In genomic region chr1:188129856-188130838, GRCh38 we compare ENCODE assay signal across 18 cellular contexts.
DNase-seq lines count a peak whose midpoint lies in the region; ATAC-seq, FAIRE-seq and TF ChIP-seq lines count a peak whose summit lies in the region.
"Had no signal": no experiment of that assay in that cellular context is flagged by ENCODE, and none has a peak within 500 bp of the region (broad histone marks: within the 10 kb centered on the region; RNA-seq: fewer than 3 reads in every experiment).

No MANE protein-coding gene starts in this region.

- H3K36me3 ChIP-seq in BLaER1, result no peaks in the 10 kb centered on the region
- H3K36me3 ChIP-seq in GM12878 (ENCODE audit: control insufficient read depth in 2 of 2, insufficient read depth in 2 of 2, low read length in 1 of 2), result no peaks in the 10 kb centered on the region
- no peaks in the 10 kb centered on the region for H3K36me3 ChIP-seq in CD4-positive, alpha-beta memory T cell (ENCODE audit: insufficient read depth, low read length)

- no peaks in the 10 kb centered on the region for H3K27me3 ChIP-seq in BLaER1
- no peaks in the 10 kb centered on the region for H3K27me3 ChIP-seq in GM12878 (replicated peaks in 1 of 2; ENCODE audit: control insufficient read depth in 2 of 2, insufficient read depth in 2 of 2, low read length in 1 of 2)
- no peaks in the 10 kb centered on the region for H3K27me3 ChIP-seq in CD4-positive, alpha-beta memory T cell (ENCODE audit: insufficient read depth, low read length)

- BruUV-seq in GM12878 (replicated peaks; lab: Mats Ljungman, UMichigan), result no TSS peak

- RAD21 ChIA-PET in GM12878 (lab: Charles Lee; ENCODE audit: unreplicated experiment), result no interaction called here

- POLR2A ChIA-PET in GM12878 (lab: Charles Lee), result no interaction called here
- POLR2A ChIA-PET in CD4-positive, alpha-beta memory T cell (lab: Charles Lee; ENCODE audit: partially characterized antibody), result no interaction called here

- no peaks in the 10 kb centered on the region for H3K27me3 Mint-ChIP-seq in CD4-positive, alpha-beta memory T cell
- H3K27me3 Mint-ChIP-seq: CD4-positive, CD25-positive, alpha-beta regulatory T cell had no signal

- H3K9ac ChIP-seq in BLaER1, result no peak overlapping the region
- no peak overlapping the region for H3K9ac ChIP-seq in GM12878 (ENCODE audit: control insufficient read depth, insufficient read depth, low read length)

- H3K9me3 ChIP-seq in BLaER1, result peaks cover 10% of the 10 kb centered on the region; the same call in 1 of the 2 replicates
- H3K9me3 ChIP-seq in GM12878 (replicated peaks; ENCODE audit: control insufficient read depth, insufficient read depth, low read length), result no peaks in the 10 kb centered on the region
- no peaks in the 10 kb centered on the region for H3K9me3 ChIP-seq in CD4-positive, alpha-beta memory T cell (ENCODE audit: control insufficient read depth in 1 of 2, low read length in 2 of 2)

- no peak overlapping the region for H3K4me3 ChIP-seq in BLaER1
- H3K4me3 ChIP-seq in Jurkat, Clone E6-1 (ENCODE audit: low read length), result no peak overlapping the region
- no peak overlapping the region for H3K4me3 ChIP-seq in GM12878
- H3K4me3 ChIP-seq in retinal pigment epithelial cell (ENCODE audit: low read length), result no peak overlapping the region
- H3K4me3 ChIP-seq in CD4-positive, alpha-beta memory T cell (ENCODE audit: low read length in 2 of 2), result no peak overlapping the region
- H3K4me3 ChIP-seq: K562 had no signal

- 26% methylated on average over 8 of the region's 8 CpGs for WGBS in GM12878 (ENCODE audit: insufficient coverage, insufficient replicate concordance, low lambda C conversion rate, missing lambda C conversion rate)

- no peak overlapping the region for H2AFZ ChIP-seq in GM12878 (ENCODE audit: control insufficient read depth, low read depth, low read length)

- CTCF ChIA-PET in GM12878 (lab: Yijun Ruan, JAX), result no interaction called here
- CTCF ChIA-PET in CD4-positive, alpha-beta memory T cell (lab: Charles Lee; ENCODE audit: partially characterized antibody), result no interaction called here

- H3K27ac Mint-ChIP-seq in CD4-positive, alpha-beta memory T cell, result no peak overlapping the region
- H3K27ac Mint-ChIP-seq: CD4-positive, CD25-positive, alpha-beta regulatory T cell; H9 had no signal

- TF ChIP-seq CTCF in GM12878 (IDR thresholded peaks at IDR 0.05 in 2 of 3, conservative IDR thresholded peaks at IDR 0.05 in 1 of 3; ENCODE audit: control insufficient read depth in 2 of 3, extremely low read depth in 1 of 3, insufficient read depth in 1 of 3, low read depth in 3 of 3, low read length in 3 of 3) (no peak), retinal pigment epithelial cell (conservative IDR thresholded peaks at IDR 0.05; ENCODE audit: low read depth, low read length) (no peak)

- FAIRE-seq in GM12878 (lab: Jason Lieb, UNC), result peak; percentile 38
- FAIRE-seq: HepG2, HTR-8/SVneo, K562 had no signal

- no peak for TF ChIP-seq POLR2A in GM12878 (IDR thresholded peaks at IDR 0.05; ENCODE audit: low read depth, low read length)

- no peak for TF ChIP-seq RAD21 in GM12878 (IDR thresholded peaks at IDR 0.05; ENCODE audit: insufficient read depth, low read depth, low read length)

- DNase-seq in Jurkat, Clone E6-1 (ENCODE audit: low read depth, low spot score), result peak; percentile 53
- DNase-seq in GM12878 (ENCODE audit: low read depth, low spot score) (no peak), retinal pigment epithelial cell (ENCODE audit: low read depth) (peak; percentile 80)
- no peak for DNase-seq in CD4-positive, alpha-beta memory T cell
- DNase-seq: Calu3; CD4-positive, CD25-positive, alpha-beta regulatory T cell; DMS79 treated with DMSO at 0.1 percent for 48 hours; GDM1; GOT3; H9; Kasumi-1 had no signal

- H3K4me3 Mint-ChIP-seq in CD4-positive, alpha-beta memory T cell, result no peak overlapping the region
- H3K4me3 Mint-ChIP-seq: CD4-positive, CD25-positive, alpha-beta regulatory T cell; H9 had no signal

- H4K20me1 ChIP-seq in BLaER1, result no peaks in the 10 kb centered on the region
- H4K20me1 ChIP-seq in GM12878 (ENCODE audit: control insufficient read depth, insufficient read depth), result no peaks in the 10 kb centered on the region

- H3K4me2 ChIP-seq in BLaER1, result 0 out of 2 replicates have a peak overlapping the region, but pooled peaks have one; percentile 11
- no peak overlapping the region for H3K4me2 ChIP-seq in GM12878 (ENCODE audit: control insufficient read depth, insufficient read depth)

- in situ Hi-C loops in GM12878 (cut with MboI), result no loop called here

- H3K36me3 Mint-ChIP-seq in CD4-positive, alpha-beta memory T cell, result no peaks in the 10 kb centered on the region
- H3K36me3 Mint-ChIP-seq: CD4-positive, CD25-positive, alpha-beta regulatory T cell had no signal

- TF ChIP-seq EP300 in GM12878 (IDR thresholded peaks at IDR 0.05; ENCODE audit: borderline replicate concordance in 1 of 2, control insufficient read depth in 1 of 2, low read depth in 2 of 2, low read length in 2 of 2), result 0 out of 4 replicates have a peak, but pooled peaks of 1 of the 2 experiments have one; percentile 27

- no peaks in the 10 kb centered on the region for H3K79me2 ChIP-seq in GM12878 (ENCODE audit: control insufficient read depth, insufficient read depth, low read length)

- H3K27ac ChIP-seq in BLaER1 (no peak overlapping the region), GM12878 (ENCODE audit: control insufficient read depth, insufficient read depth) (no peak overlapping the region)
- H3K27ac ChIP-seq in CD4-positive, alpha-beta memory T cell (ENCODE audit: low read depth, low read length), result no peak overlapping the region
- H3K27ac ChIP-seq: 22Rv1 had no signal

- ATAC-seq in GM12878 (peak; percentile 67), GM18511 (IDR thresholded peaks at IDR 0.05; ENCODE audit: unreplicated experiment) (no peak), GM21717 (IDR thresholded peaks at IDR 0.05; ENCODE audit: unreplicated experiment) (no peak)
- ATAC-seq: HepG2, K562 had no signal

- H3K4me1 Mint-ChIP-seq in CD4-positive, alpha-beta memory T cell, result no peaks in the 10 kb centered on the region
- H3K4me1 Mint-ChIP-seq: CD4-positive, CD25-positive, alpha-beta regulatory T cell; H9 had no signal

- intact Hi-C loops in GM12878 (cut with micrococcal nuclease; ENCODE audit: unreplicated experiment), result loop anchor here (2.0 to 5.0 kb wide), 2 partner anchors 143 to 201 kb away; no protein-coding TSS in a partner anchor
- intact Hi-C loops in CD4-positive, alpha-beta memory T cell (cut with micrococcal nuclease), result no loop called here

- SMC1A ChIA-PET in GM12878 (lab: Charles Lee; ENCODE audit: uncharacterized antibody, unreplicated experiment), result no interaction called here

- H3K4me1 ChIP-seq in BLaER1 (peaks cover 12% of the 10 kb centered on the region; the same call in 1 of the 2 replicates), GM12878 (ENCODE audit: control insufficient read depth, insufficient read depth, low read length) (no peaks in the 10 kb centered on the region)
- H3K4me1 ChIP-seq in CD4-positive, alpha-beta memory T cell (ENCODE audit: insufficient read depth, low read length), result no peaks in the 10 kb centered on the region

- H3K9me3 Mint-ChIP-seq in CD4-positive, alpha-beta memory T cell, result peaks cover 2 to 14% (median 8%) of the 10 kb centered on the region in 8 donors
- H3K9me3 Mint-ChIP-seq: H9 had no signal

TF ChIP-seq in GM12878, 131 proteins besides CTCF, POLR2A, EP300 and RAD21 (continues in another document):
- TF ChIP-seq BHLHE40 (IDR thresholded peaks at IDR 0.05; ENCODE audit: borderline replicate concordance in 1 of 2, low read depth in 2 of 2, low read length in 1 of 2), result peak in 1 of 2 experiments; percentile 7; a peak in 1 of 4 replicates
- TF ChIP-seq, protein P1, sequence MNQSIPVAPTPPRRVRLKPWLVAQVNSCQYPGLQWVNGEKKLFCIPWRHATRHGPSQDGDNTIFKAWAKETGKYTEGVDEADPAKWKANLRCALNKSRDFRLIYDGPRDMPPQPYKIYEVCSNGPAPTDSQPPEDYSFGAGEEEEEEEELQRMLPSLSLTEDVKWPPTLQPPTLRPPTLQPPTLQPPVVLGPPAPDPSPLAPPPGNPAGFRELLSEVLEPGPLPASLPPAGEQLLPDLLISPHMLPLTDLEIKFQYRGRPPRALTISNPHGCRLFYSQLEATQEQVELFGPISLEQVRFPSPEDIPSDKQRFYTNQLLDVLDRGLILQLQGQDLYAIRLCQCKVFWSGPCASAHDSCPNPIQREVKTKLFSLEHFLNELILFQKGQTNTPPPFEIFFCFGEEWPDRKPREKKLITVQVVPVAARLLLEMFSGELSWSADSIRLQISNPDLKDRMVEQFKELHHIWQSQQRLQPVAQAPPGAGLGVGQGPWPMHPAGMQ (IDR thresholded peaks at IDR 0.05; ENCODE audit: borderline replicate concordance), result peak; percentile 41; the same call in 1 of the 2 replicates
- no peak for TF ChIP-seq ZBTB40 (IDR thresholded peaks at IDR 0.05; ENCODE audit: borderline replicate concordance)

Comparison
In these comparisons a context has a peak if more than half of its experiments do, and no peak if none do; other contexts are left out.
1. DNase-seq: peak in Jurkat, Clone E6-1 (single experiment) and retinal pigment epithelial cell (single experiment); none in GM12878 (single experiment) and CD4-positive, alpha-beta memory T cell (0 of 5).